Comparison of ENCODE assay signal across 1 cellular context in the genomic region with DNA sequence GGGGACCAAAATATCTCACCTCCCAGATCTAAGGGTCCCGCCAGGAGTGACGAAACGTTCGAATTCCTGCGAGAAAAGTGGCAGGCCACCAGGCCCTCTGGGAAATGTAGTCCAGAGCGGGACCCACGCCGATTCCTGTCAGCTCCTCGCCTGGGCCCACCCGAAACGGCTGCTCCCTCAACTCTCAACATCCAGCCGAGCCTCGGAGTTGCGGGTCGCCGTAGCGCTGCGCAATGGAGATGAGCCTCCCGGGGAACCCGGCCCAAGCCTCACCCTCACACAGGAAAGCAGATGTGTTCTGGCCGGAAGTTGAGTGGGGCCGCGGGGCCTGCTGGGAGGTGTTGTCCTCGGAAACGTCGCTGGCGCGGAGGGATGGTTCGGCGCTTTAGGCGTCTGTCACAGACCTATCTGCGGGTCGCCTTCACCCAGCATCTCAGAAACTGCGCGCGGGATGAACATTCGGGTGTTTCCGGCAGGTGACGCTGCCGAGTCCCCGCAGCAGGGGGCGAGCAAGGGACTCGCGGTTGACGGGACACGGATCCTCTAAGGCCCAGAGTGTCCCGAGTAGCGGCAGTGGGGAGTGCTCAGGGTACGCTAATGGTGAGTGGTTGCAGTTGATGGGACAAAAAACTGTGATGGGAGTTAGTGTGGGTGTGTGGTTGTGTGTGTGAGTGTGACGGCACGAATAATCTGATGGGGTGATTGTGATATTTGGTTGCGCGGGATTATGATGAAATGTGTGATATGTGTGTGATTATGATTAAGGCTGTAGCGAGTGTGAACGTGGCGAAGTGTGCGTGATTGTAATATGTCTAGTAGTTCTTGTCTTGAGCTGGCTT.
TF ChIP-seq lines count a peak whose summit lies in the region.

A gene (plus strand): TSS at position 341 of the 839 bp plus-strand sequence. CDS start 6,439 bp downstream, outside the sequence.
A gene (minus strand): TSS at position 300 of the 839 bp plus-strand sequence. CDS start 1,124 bp downstream, outside the sequence.

TF ChIP-seq in WTC11, 78 proteins besides CTCF, POLR2A, EP300 and RAD21 (continued from another document):
- TF ChIP-seq, protein P1, sequence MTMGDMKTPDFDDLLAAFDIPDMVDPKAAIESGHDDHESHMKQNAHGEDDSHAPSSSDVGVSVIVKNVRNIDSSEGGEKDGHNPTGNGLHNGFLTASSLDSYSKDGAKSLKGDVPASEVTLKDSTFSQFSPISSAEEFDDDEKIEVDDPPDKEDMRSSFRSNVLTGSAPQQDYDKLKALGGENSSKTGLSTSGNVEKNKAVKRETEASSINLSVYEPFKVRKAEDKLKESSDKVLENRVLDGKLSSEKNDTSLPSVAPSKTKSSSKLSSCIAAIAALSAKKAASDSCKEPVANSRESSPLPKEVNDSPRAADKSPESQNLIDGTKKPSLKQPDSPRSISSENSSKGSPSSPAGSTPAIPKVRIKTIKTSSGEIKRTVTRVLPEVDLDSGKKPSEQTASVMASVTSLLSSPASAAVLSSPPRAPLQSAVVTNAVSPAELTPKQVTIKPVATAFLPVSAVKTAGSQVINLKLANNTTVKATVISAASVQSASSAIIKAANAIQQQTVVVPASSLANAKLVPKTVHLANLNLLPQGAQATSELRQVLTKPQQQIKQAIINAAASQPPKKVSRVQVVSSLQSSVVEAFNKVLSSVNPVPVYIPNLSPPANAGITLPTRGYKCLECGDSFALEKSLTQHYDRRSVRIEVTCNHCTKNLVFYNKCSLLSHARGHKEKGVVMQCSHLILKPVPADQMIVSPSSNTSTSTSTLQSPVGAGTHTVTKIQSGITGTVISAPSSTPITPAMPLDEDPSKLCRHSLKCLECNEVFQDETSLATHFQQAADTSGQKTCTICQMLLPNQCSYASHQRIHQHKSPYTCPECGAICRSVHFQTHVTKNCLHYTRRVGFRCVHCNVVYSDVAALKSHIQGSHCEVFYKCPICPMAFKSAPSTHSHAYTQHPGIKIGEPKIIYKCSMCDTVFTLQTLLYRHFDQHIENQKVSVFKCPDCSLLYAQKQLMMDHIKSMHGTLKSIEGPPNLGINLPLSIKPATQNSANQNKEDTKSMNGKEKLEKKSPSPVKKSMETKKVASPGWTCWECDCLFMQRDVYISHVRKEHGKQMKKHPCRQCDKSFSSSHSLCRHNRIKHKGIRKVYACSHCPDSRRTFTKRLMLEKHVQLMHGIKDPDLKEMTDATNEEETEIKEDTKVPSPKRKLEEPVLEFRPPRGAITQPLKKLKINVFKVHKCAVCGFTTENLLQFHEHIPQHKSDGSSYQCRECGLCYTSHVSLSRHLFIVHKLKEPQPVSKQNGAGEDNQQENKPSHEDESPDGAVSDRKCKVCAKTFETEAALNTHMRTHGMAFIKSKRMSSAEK (CRISPR knock-in tag; IDR thresholded peaks at IDR 0.05; ENCODE audit: borderline replicate concordance) = no peak
- no peak for TF ChIP-seq NR1H2 (CRISPR knock-in tag; IDR thresholded peaks at IDR 0.05)
